ENCODE assay signal across 15 cellular contexts in the genomic region with DNA sequence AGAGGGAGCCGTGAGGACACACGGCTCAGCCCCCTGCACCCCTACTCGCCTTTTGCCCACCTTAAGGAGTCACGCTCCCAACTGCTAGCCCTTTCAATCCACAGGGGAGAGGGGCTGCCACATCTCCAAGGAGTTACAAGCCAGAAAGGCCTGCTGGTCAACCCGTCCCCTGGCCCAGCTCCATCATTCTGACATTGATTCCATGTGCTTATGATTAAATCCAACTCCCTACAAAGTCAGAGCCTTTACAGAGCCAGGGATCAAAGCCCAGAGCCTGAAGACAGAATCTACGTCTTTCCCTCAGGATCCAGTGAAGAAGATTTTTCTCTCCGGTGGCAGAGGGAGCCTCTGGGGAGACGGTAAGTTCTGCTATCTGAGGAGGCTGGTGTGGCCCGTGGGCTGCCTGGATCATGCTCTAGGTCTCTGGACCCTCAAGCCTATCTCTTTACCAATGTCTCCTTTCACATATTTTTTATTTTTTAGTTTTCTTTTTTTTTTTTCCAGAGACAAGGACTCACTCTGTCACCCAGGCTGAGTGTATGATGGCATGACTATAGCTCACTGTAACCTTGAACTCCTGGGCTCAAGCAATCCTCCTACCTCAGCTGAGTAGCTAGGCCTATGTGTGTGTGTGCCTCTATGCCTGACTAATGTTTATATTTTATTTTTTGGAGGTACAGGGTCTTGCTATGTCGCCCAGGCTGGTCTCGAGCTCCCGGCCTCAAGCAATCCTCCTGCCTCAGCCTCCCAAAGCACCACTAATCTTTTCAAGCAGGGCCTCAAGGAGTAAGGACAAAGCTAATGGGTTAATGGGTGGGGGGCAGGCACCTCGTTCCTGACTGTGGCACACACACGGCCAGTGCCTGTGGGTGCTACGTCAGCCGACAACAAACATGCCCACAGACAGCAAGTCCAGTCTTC.
DNase-seq lines count a peak whose midpoint lies in the region; ATAC-seq and TF ChIP-seq lines count a peak whose summit lies in the region.
"Had no signal": no experiment of that assay in that cellular context is flagged by ENCODE, and none has a peak within 500 bp of the region (broad histone marks: within the 10 kb centered on the region; RNA-seq: fewer than 3 reads in every experiment).

No MANE protein-coding gene starts in this region.

- peaks cover 22% of the 10 kb centered on the region for H3K36me3 Mint-ChIP-seq in MCF 10A (ENCODE audit: insufficient read depth, unreplicated experiment)

- H3K27ac ChIP-seq in breast epithelium: peak overlapping the region; percentile 66 to 89
- H3K27ac ChIP-seq in angular gyrus (ENCODE audit: low read depth, low read length): peak overlapping the region; percentile 24
- H3K27ac ChIP-seq in lower lobe of right lung: peak overlapping the region; percentile 25
- peak overlapping the region; percentile 33 for H3K27ac ChIP-seq in upper lobe of right lung
- H3K27ac ChIP-seq: spleen had no signal

- intact Hi-C loops in breast epithelium (cut with DNase I; ENCODE audit: low total_unique reads) (no loop called here), MCF 10A (cut with micrococcal nuclease) (no loop called here), lower lobe of right lung (cut with DNase I) (no loop called here), upper lobe of right lung (cut with DNase I) (no loop called here)

- CTCF ChIA-PET in MCF 10A (lab: Yijun Ruan, JAX): interaction anchor here (0.9 to 1.3 kb wide), 4 partner anchors 9 to 115 kb away, joined by 3 to 5 read pairs (median 4); no protein-coding TSS in a partner anchor

- H3K4me3 Mint-ChIP-seq in MCF 10A (ENCODE audit: unreplicated experiment): no peak overlapping the region
- H3K4me3 Mint-ChIP-seq: stimulated activated naive CD8-positive, alpha-beta T cell treated with anti-CD3 and anti-CD28 coated beads, Interleukin-15, Interleukin-2, amounts not matched to agents 100 ng/mL and 50 ng/mL, for 24 hours had no signal

- no peaks in the 10 kb centered on the region for H3K27me3 ChIP-seq in breast epithelium
- no peaks in the 10 kb centered on the region for H3K27me3 ChIP-seq in lower lobe of right lung (ENCODE audit: low read depth)
- no peaks in the 10 kb centered on the region for H3K27me3 ChIP-seq in upper lobe of right lung
- H3K27me3 ChIP-seq: spleen had no signal

- TF ChIP-seq POLR2A in breast epithelium (IDR thresholded peaks at IDR 0.05): no peak

- H3K9me3 ChIP-seq in breast epithelium: no peaks in the 10 kb centered on the region
- no peaks in the 10 kb centered on the region for H3K9me3 ChIP-seq in lower lobe of right lung
- no peaks in the 10 kb centered on the region for H3K9me3 ChIP-seq in upper lobe of right lung
- H3K9me3 ChIP-seq: spleen had no signal

- POLR2A ChIA-PET in MCF 10A (lab: Yijun Ruan, JAX): interaction anchor here (0.6 to 1.6 kb wide), 3 partner anchors 18 to 200 kb away, joined by 3 to 4 read pairs (median 3); no protein-coding TSS in a partner anchor

- H3K27me3 Mint-ChIP-seq in MCF 10A (ENCODE audit: insufficient read depth, unreplicated experiment): no peaks in the 10 kb centered on the region
- H3K27me3 Mint-ChIP-seq: stimulated activated naive CD8-positive, alpha-beta T cell treated with anti-CD3 and anti-CD28 coated beads, Interleukin-15, Interleukin-2, amounts not matched to agents 100 ng/mL and 50 ng/mL, for 24 hours had no signal

- no TSS peak for BruUV-seq in MCF 10A (replicated peaks; lab: Mats Ljungman, UMichigan)

- no peak overlapping the region for H3K4me3 ChIP-seq in breast epithelium
- no peak overlapping the region for H3K4me3 ChIP-seq in lower lobe of right lung
- no peak overlapping the region for H3K4me3 ChIP-seq in upper lobe of right lung
- H3K4me3 ChIP-seq: spleen had no signal

- TF ChIP-seq CTCF in breast epithelium (IDR thresholded peaks at IDR 0.05) (no peak), MCF 10A (IDR thresholded peaks at IDR 0.05; ENCODE audit: unreplicated experiment) (no peak), lower lobe of right lung (IDR thresholded peaks at IDR 0.05) (no peak), upper lobe of right lung (IDR thresholded peaks at IDR 0.05) (no peak)

- ATAC-seq in lower lobe of right lung: no peak
- no peak for ATAC-seq in upper lobe of right lung
- ATAC-seq in HG03045 (IDR thresholded peaks at IDR 0.05; ENCODE audit: unreplicated experiment): no peak

- H3K4me1 ChIP-seq in breast epithelium (no peaks in the 10 kb centered on the region), lower lobe of right lung (peaks cover 59% of the 10 kb centered on the region), upper lobe of right lung (peaks cover 32% of the 10 kb centered on the region)

- DNase-seq in breast epithelium (ENCODE audit: low spot score in 2 of 2) (no peak), MCF 10A (ENCODE audit: unreplicated experiment) (no peak), lower lobe of right lung (no peak), upper lobe of right lung (no peak), activated gamma-delta T cell (lab: John Stamatoyannopoulos, UW) (no peak), NCI-H526 treated with DMSO at 0.1 percent for 48 hours (lab: John Stamatoyannopoulos, UW) (no peak)
- DNase-seq: activated T-cell treated with anti-CD3 and anti-CD28 coated beads, Interleukin-2, amount 50 U/mL, for 48 hours; Calu3; cortex of kidney; NCI-H526; spleen; T1000 had no signal

- H3K27ac Mint-ChIP-seq in MCF 10A (ENCODE audit: low read depth, unreplicated experiment): no peak overlapping the region
- H3K27ac Mint-ChIP-seq: stimulated activated naive CD8-positive, alpha-beta T cell treated with anti-CD3 and anti-CD28 coated beads, Interleukin-15, Interleukin-2, amounts not matched to agents 100 ng/mL and 50 ng/mL, for 24 hours had no signal

- no peaks in the 10 kb centered on the region for H3K9me3 Mint-ChIP-seq in MCF 10A (ENCODE audit: unreplicated experiment)
- H3K9me3 Mint-ChIP-seq: stimulated activated naive CD8-positive, alpha-beta T cell treated with anti-CD3 and anti-CD28 coated beads, Interleukin-15, Interleukin-2, amounts not matched to agents 100 ng/mL and 50 ng/mL, for 24 hours had no signal

- no peaks in the 10 kb centered on the region for H3K4me1 Mint-ChIP-seq in MCF 10A (ENCODE audit: insufficient read depth, unreplicated experiment)

- no peaks in the 10 kb centered on the region for H3K36me3 ChIP-seq in breast epithelium
- peaks cover 64% of the 10 kb centered on the region for H3K36me3 ChIP-seq in lower lobe of right lung
- H3K36me3 ChIP-seq in upper lobe of right lung: peaks cover 58% of the 10 kb centered on the region

Comparison
In these comparisons a context has a peak if more than half of its experiments do, and no peak if none do; other contexts are left out.
1. H3K27ac ChIP-seq: peak in every context shown above with its lines; median percentile 78 in breast epithelium; 33 in upper lobe of right lung; 25 in lower lobe of right lung; 24 in angular gyrus.